In genomic region chr19:57191141-57192063, GRCh38 we compare ENCODE assay signal across 9 cellular contexts. TPM values are rescaled to one million over a fixed set of nuclear protein-coding genes. Genes with fewer than 3 reads are reported as not detected.
DNase-seq lines count a peak whose midpoint lies in the region; ATAC-seq, FAIRE-seq and TF ChIP-seq lines count a peak whose summit lies in the region.
"Had no signal": no experiment of that assay in that cellular context is flagged by ENCODE, and none has a peak within 500 bp of the region (broad histone marks: within the 10 kb centered on the region; RNA-seq: fewer than 3 reads in every experiment).

TSS of gene ZNF264 (plus strand) at chr19:57191500. CDS start at chr19:57191914, 414 bp downstream.

- peaks cover 22% of the 10 kb centered on the region for H3K4me1 ChIP-seq in HepG2 (ENCODE audit: insufficient read depth, low read length)

- ATAC-seq in GM19025 (IDR thresholded peaks at IDR 0.05; ENCODE audit: low read depth, unreplicated experiment) (peak; percentile 98), HG03342 (IDR thresholded peaks at IDR 0.05; ENCODE audit: unreplicated experiment) (peak; percentile 97), HepG2 (peak; percentile 98)

- CTCF ChIA-PET in HepG2 (lab: Yijun Ruan, JAX; ENCODE audit: low intra/inter-chr PET ratio, low total read pairs), result no interaction called here

- peak; percentile 66 to 70 for TF ChIP-seq POLR2A in HepG2 (IDR thresholded peaks at IDR 0.05; ENCODE audit: insufficient read depth in 1 of 2, low read depth in 2 of 2, low read length in 2 of 2)

- no peak for TF ChIP-seq EP300 in HepG2 (IDR thresholded peaks at IDR 0.05; ENCODE audit: low read depth in 2 of 2, low read length in 2 of 2)
- TF ChIP-seq EP300 in HepG2 (CRISPR knock-in tag; IDR thresholded peaks at IDR 0.05; ENCODE audit: borderline replicate concordance), result no peak

- POLR2A ChIA-PET in HepG2 (lab: Yijun Ruan, JAX), result interaction anchor here (1.0 to 1.3 kb wide), 2 partner anchors 16 to 788 kb away, joined by 3 to 4 read pairs; partner anchors contain the start of gene ZNF583

- intact Hi-C loops in HepG2 (cut with micrococcal nuclease; ENCODE audit: unreplicated experiment), result loop anchor here (1.0 kb wide), 1 partner anchor 49 kb away; the partner anchor contains the start of gene ZNF805

- peaks cover 20% of the 10 kb centered on the region for H3K79me2 ChIP-seq in HepG2 (ENCODE audit: insufficient read depth, low read length)

- H3K36me3 ChIP-seq in HepG2 (replicated peaks in 1 of 2; ENCODE audit: control insufficient read depth in 1 of 2, insufficient read depth in 2 of 2, low read length in 2 of 2), result peaks cover 8 to 32% of the 10 kb centered on the region in 2 experiments; a peak in 4 of 5 replicates

- peak within 1 kb of the TSS; percentile 88 for H3K9ac ChIP-seq in HepG2 (ENCODE audit: insufficient read depth, low read depth, low read length)

- in situ Hi-C loops in HepG2 (cut with HindIII; ENCODE audit: extremely low pct_ligation_motif_present, low pct_unique_long_range_greater_than_20kb), result no loop called here

- H3K4me2 ChIP-seq in HepG2 (ENCODE audit: low read depth, low read length), result peak within 1 kb of the TSS; percentile 97

- peaks cover 5% of the 10 kb centered on the region; the same call in 1 of the 2 replicates for H4K20me1 ChIP-seq in HepG2 (ENCODE audit: insufficient read depth, low read length)

- WGBS in HepG2 (ENCODE audit: low lambda C conversion rate), result 23% methylated on average over 23 of the region's 81 CpGs

- BruUV-seq in HepG2 (replicated peaks; lab: Mats Ljungman, UMichigan), result no TSS peak

- DNase-seq in AML-193 (lab: John Stamatoyannopoulos, UW), result peak; percentile 68 to 69
- peak; percentile 73 to 84 for DNase-seq in NCI-H524 (lab: John Stamatoyannopoulos, UW)
- peak; percentile 91 to 93 for DNase-seq in activated CD4-positive, alpha-beta T cell treated with anti-CD3 and anti-CD28 coated beads, Interleukin-2, amount 50 U/mL, for 48 hours
- peak; percentile 77 to 90 for DNase-seq in dermis microvascular lymphatic vessel endothelial cell (ENCODE audit: low read depth in 2 of 2)
- peak; percentile 62 for DNase-seq in HepG2 (ENCODE audit: low spot score)
- peak; percentile 79 to 84 for DNase-seq in stimulated activated CD4-positive, alpha-beta T cell treated with anti-CD3 and anti-CD28 coated beads, Interleukin-2, amount 100 ng/mL, for 48 hours

- no peaks in the 10 kb centered on the region; a peak in 1 of 5 replicates for H3K27me3 ChIP-seq in HepG2 (ENCODE audit: control insufficient read depth in 1 of 2, insufficient read depth in 2 of 2, low read length in 2 of 2)

- peak; percentile 22; the same call in 1 of the 2 replicates for TF ChIP-seq RAD21 in HepG2 (CRISPR knock-in tag; IDR thresholded peaks at IDR 0.05)

- peak within 1 kb of the TSS; percentile 90 for H2AFZ ChIP-seq in HepG2 (ENCODE audit: low read length)

- peaks cover 19% of the 10 kb centered on the region for H3K9me3 ChIP-seq in HepG2 (ENCODE audit: low read length)

- peak within 1 kb of the TSS; percentile 78 for H3K27ac ChIP-seq in HepG2 (ENCODE audit: extremely low read length, insufficient read depth, low read length)

- peak; percentile 15; the same call in 1 of the 2 replicates for TF ChIP-seq CTCF in HepG2 (CRISPR knock-in tag; IDR thresholded peaks at IDR 0.05)

- H3K4me3 ChIP-seq in HepG2 (replicated peaks in 1 of 3; ENCODE audit: insufficient read depth in 1 of 3, low read depth in 2 of 3, low read length in 3 of 3), result peak within 1 kb of the TSS; percentile 86 to 100 (median 98)

- FAIRE-seq in HepG2 (lab: Jason Lieb, UNC), result no peak
- FAIRE-seq: endometrium had no signal

TF ChIP-seq in HepG2, 621 proteins besides CTCF, POLR2A, EP300 and RAD21 (continues in another document):
- no peak; the same call in 1 of the 2 replicates for TF ChIP-seq ZNF747 (CRISPR knock-in tag; IDR thresholded peaks at IDR 0.05; ENCODE audit: borderline replicate concordance)
- peak; percentile 83 for TF ChIP-seq PHF8 (CRISPR knock-in tag; IDR thresholded peaks at IDR 0.05)
- TF ChIP-seq ZNF34 (CRISPR knock-in tag; IDR thresholded peaks at IDR 0.05; ENCODE audit: borderline replicate concordance), result no peak
- TF ChIP-seq ISX (CRISPR knock-in tag; conservative IDR thresholded peaks at IDR 0.05), result 0 out of 2 replicates have a peak, but pooled peaks have one; percentile 43
- no peak for TF ChIP-seq FOXK1 (CRISPR knock-in tag; IDR thresholded peaks at IDR 0.05; ENCODE audit: borderline replicate concordance, low read depth)
- TF ChIP-seq FUBP1 (CRISPR knock-in tag; IDR thresholded peaks at IDR 0.05; ENCODE audit: borderline replicate concordance), result no peak
- peak; percentile 54; the same call in 1 of the 2 replicates for TF ChIP-seq ZNF280D (CRISPR knock-in tag; IDR thresholded peaks at IDR 0.05)

RNA-seq across cellular contexts. Expression of gene ZNF264, which starts in this region (rescaled TPM):
- total RNA-seq in dermis microvascular lymphatic vessel endothelial cell (11.4 and 23.1 TPM in 2 replicates), HepG2 (2016; rRNA removed; fragmentation: Illumina TruSeq; extraction: Trizol) (17.6 and 24.7 TPM in 2 replicates)
- 1.1 and 1.3 TPM in 2 replicates for total RNA-seq in HepG2 (2016; cell fraction: cytosol; rRNA removed; fragmentation: Illumina TruSeq; extraction: Trizol; ENCODE audit: low read depth)
- total RNA-seq in HepG2 (2016; cell fraction: insoluble cytoplasmic fraction; rRNA removed; fragmentation: Illumina TruSeq; extraction: Trizol), result 17.5 and 24.6 TPM in 2 replicates
- 4.2 and 5.9 TPM in 2 replicates for total RNA-seq in HepG2 (2016; cell fraction: membrane; rRNA removed; fragmentation: Illumina TruSeq; extraction: Trizol)
- 17.5 and 18.4 TPM in 2 replicates for total RNA-seq in HepG2 (2016; cell fraction: nucleus; rRNA removed; fragmentation: Illumina TruSeq; extraction: Trizol)
- polyA plus RNA-seq in HepG2 (2011; rRNA removed), result 3.5 and 4.0 TPM in 2 replicates
- polyA plus RNA-seq in HepG2 (2011; cell fraction: cytosol; rRNA removed), result 1.8 and 2.3 TPM in 2 replicates
- 6.8 and 8.0 TPM in 2 replicates for polyA plus RNA-seq in HepG2 (2011; cell fraction: nucleus; rRNA removed)
- polyA plus RNA-seq in HepG2 (2012), result 2.6 and 3.2 TPM in 2 replicates
- 0.29 and 0.55 TPM in 2 replicates for polyA plus RNA-seq in HepG2 (2016; cell fraction: cytosol; fragmentation: Illumina TruSeq; extraction: Trizol; ENCODE audit: low read depth)
- polyA plus RNA-seq in HepG2 (2016; cell fraction: insoluble cytoplasmic fraction; fragmentation: Illumina TruSeq; extraction: Trizol; ENCODE audit: low read depth), result 4.7 TPM in 2 replicates
- polyA plus RNA-seq in HepG2 (2016; cell fraction: membrane; fragmentation: Illumina TruSeq; extraction: Trizol; ENCODE audit: low read depth), result 0.55 and 0.76 TPM in 2 replicates
- polyA plus RNA-seq in HepG2 (2016; cell fraction: nucleus; fragmentation: Illumina TruSeq; extraction: Trizol; ENCODE audit: insufficient read depth, low read depth), result 6.5 and 7.2 TPM in 2 replicates
- 9.6 and 31.4 TPM in 2 replicates for polyA minus RNA-seq in HepG2 (2011; rRNA and poly(A)+ RNA removed; ENCODE audit: low replicate concordance)
- 13.3 and 16.3 TPM in 2 replicates for polyA minus RNA-seq in HepG2 (2011; cell fraction: cytosol; rRNA and poly(A)+ RNA removed)
- 17.3 and 23.4 TPM in 2 replicates for polyA minus RNA-seq in HepG2 (2011; cell fraction: nucleus; rRNA and poly(A)+ RNA removed)

Comparison
In these comparisons a context has a peak if more than half of its experiments do, and no peak if none do; other contexts are left out.
1. Peak in every context shown above with its lines: DNase-seq, ATAC-seq, H3K4me3 ChIP-seq and H3K27ac ChIP-seq.